Comparison of ENCODE assay signal across 8 cellular contexts in genomic region chr17:30117548-30118155, GRCh38. TPM values are rescaled to one million over a fixed set of nuclear protein-coding genes. Genes with fewer than 3 reads are reported as not detected.
DNase-seq lines count a peak whose midpoint lies in the region; ATAC-seq and TF ChIP-seq lines count a peak whose summit lies in the region.

No MANE protein-coding gene starts in this region.

- H3K27me3 ChIP-seq in CD4-positive, alpha-beta memory T cell (ENCODE audit: insufficient read depth, low read length) = no peaks in the 10 kb centered on the region
- H3K27me3 ChIP-seq in neural cell (ENCODE audit: insufficient read depth, low read depth, low read length) = no peaks in the 10 kb centered on the region

- H2AFZ ChIP-seq in neural cell (ENCODE audit: low read depth, low read length) = no peak overlapping the region

- intact Hi-C loops in CD4-positive, alpha-beta memory T cell (cut with micrococcal nuclease) = loop anchor here (5.0 kb wide), 2 partner anchors 175 to 360 kb away; partner anchors contain the start of genes BLMH and GOSR1

- peak overlapping the region; percentile 94 for H3K27ac ChIP-seq in CD4-positive, alpha-beta memory T cell (ENCODE audit: low read depth, low read length)
- H3K27ac ChIP-seq in neural cell (ENCODE audit: low read length) = peak overlapping the region; percentile 85

- H3K9me2 ChIP-seq in neural cell (ENCODE audit: insufficient read depth, low read length) = no peaks in the 10 kb centered on the region

- peak overlapping the region; percentile 94 to 100 (median 99) for H3K27ac Mint-ChIP-seq in CD4-positive, alpha-beta memory T cell
- H3K27ac Mint-ChIP-seq in effector memory CD8-positive, alpha-beta T cell = peak overlapping the region; percentile 99 to 100

- H4K20me1 ChIP-seq in neural cell (ENCODE audit: insufficient read depth) = no peaks in the 10 kb centered on the region

- peaks cover 3 to 32% of the 10 kb centered on the region in 2 donors for H3K36me3 Mint-ChIP-seq in CD4-positive, alpha-beta memory T cell
- peaks cover 30% of the 10 kb centered on the region for H3K36me3 Mint-ChIP-seq in effector memory CD8-positive, alpha-beta T cell (ENCODE audit: insufficient read depth)

- H3F3A ChIP-seq in neural cell (ENCODE audit: insufficient read depth, low read length, poor library complexity, severe bottlenecking) = no peaks in the 10 kb centered on the region

- H3K4me1 Mint-ChIP-seq in CD4-positive, alpha-beta memory T cell = peaks cover 31 to 55% (median 41%) of the 10 kb centered on the region in 4 donors
- H3K4me1 Mint-ChIP-seq in effector memory CD8-positive, alpha-beta T cell (ENCODE audit: low read depth in 2 of 2) = peaks cover 25 to 38% of the 10 kb centered on the region in 2 donors

- POLR2A ChIA-PET in CD4-positive, alpha-beta memory T cell (lab: Charles Lee; ENCODE audit: partially characterized antibody) = interaction anchor here (0.6 to 1.6 kb wide), 7 partner anchors 13 to 216 kb away, joined by 3 to 10 read pairs (median 4); no protein-coding TSS in a partner anchor

- no peaks in the 10 kb centered on the region for H3K9me3 ChIP-seq in CD4-positive, alpha-beta memory T cell (ENCODE audit: control insufficient read depth in 1 of 2, low read length in 2 of 2)
- no peaks in the 10 kb centered on the region for H3K9me3 ChIP-seq in neural cell (ENCODE audit: low read length)

- no peak for TF ChIP-seq POLR2A in NB4 (IDR thresholded peaks at IDR 0.05; ENCODE audit: extremely low read depth, insufficient read length)

- peak overlapping the region; percentile 95 to 100 for H3K4me3 ChIP-seq in CD4-positive, alpha-beta memory T cell (ENCODE audit: low read length in 2 of 2)
- H3K4me3 ChIP-seq in NB4 (ENCODE audit: low read depth, low read length) = peak overlapping the region; percentile 99
- H3K4me3 ChIP-seq in neural cell (ENCODE audit: low read length) = peak overlapping the region; percentile 71

- peaks cover 36% of the 10 kb centered on the region for H3K4me1 ChIP-seq in CD4-positive, alpha-beta memory T cell (ENCODE audit: insufficient read depth, low read length)

- peak overlapping the region; percentile 75 for H3K9ac ChIP-seq in neural cell (ENCODE audit: low read length)

- peak overlapping the region; percentile 60 for H3K4me2 ChIP-seq in neural cell (ENCODE audit: low read length)

- CTCF ChIA-PET in CD4-positive, alpha-beta memory T cell (lab: Charles Lee; ENCODE audit: partially characterized antibody) = interaction anchor here (1.0 to 2.3 kb wide), 7 partner anchors 8 to 260 kb away, joined by 3 to 15 read pairs (median 5); no protein-coding TSS in a partner anchor

- peak overlapping the region; percentile 95 to 100 (median 98) for H3K4me3 Mint-ChIP-seq in CD4-positive, alpha-beta memory T cell
- peak overlapping the region; percentile 98 for H3K4me3 Mint-ChIP-seq in effector memory CD8-positive, alpha-beta T cell

- H3K36me3 ChIP-seq in CD4-positive, alpha-beta memory T cell (ENCODE audit: insufficient read depth, low read length) = no peaks in the 10 kb centered on the region
- H3K36me3 ChIP-seq in neural cell (ENCODE audit: insufficient read depth, low read length) = no peaks in the 10 kb centered on the region

- ATAC-seq in effector memory CD8-positive, alpha-beta T cell (replicated peaks) = no peak
- ATAC-seq in HG03139 (IDR thresholded peaks at IDR 0.05; ENCODE audit: unreplicated experiment) = no peak
- ATAC-seq in GM21423 (IDR thresholded peaks at IDR 0.05; ENCODE audit: unreplicated experiment) = no peak

- H3K79me2 ChIP-seq in neural cell (replicated peaks; ENCODE audit: insufficient read depth, low read length) = peaks cover 21% of the 10 kb centered on the region

- H3K9me3 Mint-ChIP-seq in CD4-positive, alpha-beta memory T cell = no peaks in the 10 kb centered on the region
- H3K9me3 Mint-ChIP-seq in effector memory CD8-positive, alpha-beta T cell = no peaks in the 10 kb centered on the region

- TF ChIP-seq RAD21 in neural cell (conservative IDR thresholded peaks at IDR 0.05) = no peak

- TF ChIP-seq CTCF in NB4 (IDR thresholded peaks at IDR 0.05; ENCODE audit: low read depth, low read length) = no peak
- no peak for TF ChIP-seq CTCF in neural cell (IDR thresholded peaks at IDR 0.05; ENCODE audit: poor library complexity, severe bottlenecking)

- no peak for TF ChIP-seq EP300 in neural cell (conservative IDR thresholded peaks at IDR 0.05; ENCODE audit: poor library complexity, severe bottlenecking)

- no peaks in the 10 kb centered on the region for H3K27me3 Mint-ChIP-seq in CD4-positive, alpha-beta memory T cell
- no peaks in the 10 kb centered on the region for H3K27me3 Mint-ChIP-seq in effector memory CD8-positive, alpha-beta T cell

- DNase-seq in CD4-positive, alpha-beta memory T cell = no peak
- no peak for DNase-seq in NB4 (ENCODE audit: low read depth)
- DNase-seq in effector memory CD8-positive, alpha-beta T cell = no peak
- DNase-seq in DMS153 treated with DMSO at 0.1 percent for 48 hours (lab: John Stamatoyannopoulos, UW; ENCODE audit: unreplicated experiment) = no peak
- DNase-seq in NCI-H2107 treated with DMSO at 0.1 percent for 48 hours (lab: John Stamatoyannopoulos, UW; ENCODE audit: unreplicated experiment) = no peak

TF ChIP-seq in neural cell, 6 proteins besides CTCF, POLR2A, EP300 and RAD21:
- no peak for TF ChIP-seq REST (IDR thresholded peaks at IDR 0.05; ENCODE audit: borderline replicate concordance)
- no peak for TF ChIP-seq EZH2 (IDR thresholded peaks at IDR 0.05; ENCODE audit: borderline replicate concordance, insufficient read depth, low read length, poor library complexity, severe bottlenecking)
- TF ChIP-seq SMC3 (conservative IDR thresholded peaks at IDR 0.05; ENCODE audit: poor library complexity) = no peak
- no peak for TF ChIP-seq POLR2AphosphoS5 (IDR thresholded peaks at IDR 0.05)
- TF ChIP-seq TAF1 (IDR thresholded peaks at IDR 0.05; ENCODE audit: low read depth) = no peak
- no peak for TF ChIP-seq MXI1 (conservative IDR thresholded peaks at IDR 0.05; ENCODE audit: poor library complexity, severe bottlenecking)

RNA-seq across cellular contexts. Expression of gene NSRP1, which starts 1.0 kb away (rescaled TPM):
- total RNA-seq in CD4-positive, alpha-beta memory T cell = 10 to 100 TPM; 31.5 to 32.2 TPM
- polyA plus RNA-seq in CD4-positive, alpha-beta memory T cell = 10 to 100 TPM; 12.1 to 39.9 TPM
- polyA plus RNA-seq in neural cell = 4.5 and 8.6 TPM in 2 replicates
- 13.1 and 16.0 TPM in 2 replicates for polyA minus RNA-seq in neural cell
